Comparison of ENCODE assay signal across 15 cellular contexts in genomic region chr4:180422989-180423766, GRCh38.
DNase-seq lines count a peak whose midpoint lies in the region; ATAC-seq and TF ChIP-seq lines count a peak whose summit lies in the region.
"Had no signal": no experiment of that assay in that cellular context is flagged by ENCODE, and none has a peak within 500 bp of the region (broad histone marks: within the 10 kb centered on the region; RNA-seq: fewer than 3 reads in every experiment).

No MANE protein-coding gene starts in this region.

- no peaks in the 10 kb centered on the region for H3K79me2 ChIP-seq in SK-N-SH (ENCODE audit: insufficient read depth)
- no peaks in the 10 kb centered on the region for H3K79me2 ChIP-seq in Karpas-422 (ENCODE audit: low read length)

- no peaks in the 10 kb centered on the region for H3K36me3 ChIP-seq in SK-N-SH (replicated peaks in 1 of 2; ENCODE audit: control insufficient read depth in 1 of 2, insufficient read depth in 2 of 2, low read length in 1 of 2)
- no peaks in the 10 kb centered on the region for H3K36me3 ChIP-seq in Karpas-422 (ENCODE audit: insufficient read depth, low read length)

- WGBS in SK-N-SH (ENCODE audit: low lambda C conversion rate), result 2% methylated on average over 5 of the region's 5 CpGs

- H3K27ac ChIP-seq in SK-N-SH (ENCODE audit: low read depth in 2 of 2, low read length in 1 of 2), result no peak overlapping the region
- H3K27ac ChIP-seq in Karpas-422 (ENCODE audit: low read length), result no peak overlapping the region
- H3K27ac ChIP-seq: C4-2B, HL-60 had no signal

- ATAC-seq in SK-N-SH treated with all-trans-retinoic acid at 6 μM for 48 hours (no peak), HG02981 (IDR thresholded peaks at IDR 0.05; ENCODE audit: unreplicated experiment) (peak; percentile 50)
- ATAC-seq in stimulated activated naive CD8-positive, alpha-beta T cell treated with anti-CD3 and anti-CD28 coated beads, Interleukin-15, amount 100 ng/mL, for 72 hours, result no peak
- no peak for ATAC-seq in naive thymus-derived CD8-positive, alpha-beta T cell
- ATAC-seq: GM23338 had no signal

- H3K9me3 Mint-ChIP-seq in stimulated activated naive CD8-positive, alpha-beta T cell treated with anti-CD3 and anti-CD28 coated beads, Interleukin-15, amount 100 ng/mL, for 72 hours, result peaks cover 0 to 5% of the 10 kb centered on the region in 2 donors
- peaks cover 0 to 13% (median 0%) of the 10 kb centered on the region in 9 donors for H3K9me3 Mint-ChIP-seq in naive thymus-derived CD8-positive, alpha-beta T cell
- H3K9me3 Mint-ChIP-seq: GM23338 had no signal

- H3K36me3 Mint-ChIP-seq in naive thymus-derived CD8-positive, alpha-beta T cell, result no peaks in the 10 kb centered on the region
- H3K36me3 Mint-ChIP-seq: CD4-positive, alpha-beta memory T cell had no signal

- H3K4me1 Mint-ChIP-seq in stimulated activated naive CD8-positive, alpha-beta T cell treated with anti-CD3 and anti-CD28 coated beads, Interleukin-15, amount 100 ng/mL, for 72 hours, result no peaks in the 10 kb centered on the region
- H3K4me1 Mint-ChIP-seq in naive thymus-derived CD8-positive, alpha-beta T cell, result peaks cover 0 to 17% (median 0%) of the 10 kb centered on the region in 4 donors
- H3K4me1 Mint-ChIP-seq: CD4-positive, alpha-beta memory T cell; GM23338 had no signal

- POLR2A ChIA-PET in SK-N-SH (lab: Yijun Ruan, JAX), result no interaction called here
- POLR2A ChIA-PET in naive thymus-derived CD8-positive, alpha-beta T cell (lab: Charles Lee), result no interaction called here

- H3K9me2 ChIP-seq in SK-N-SH (no peaks in the 10 kb centered on the region), Karpas-422 (replicated peaks; ENCODE audit: insufficient read depth, low read length) (no peaks in the 10 kb centered on the region)

- H3K4me1 ChIP-seq in SK-N-SH (ENCODE audit: control insufficient read depth in 1 of 2, insufficient read depth in 2 of 2, low read depth in 1 of 2, low read length in 1 of 2), result no peaks in the 10 kb centered on the region
- H3K4me1 ChIP-seq in Karpas-422 (ENCODE audit: low read length), result no peaks in the 10 kb centered on the region

- no peak overlapping the region for H2AFZ ChIP-seq in SK-N-SH (ENCODE audit: low read depth)
- no peak overlapping the region for H2AFZ ChIP-seq in Karpas-422 (ENCODE audit: low read length)
- H2AFZ ChIP-seq: GM23338 had no signal

- no peak overlapping the region for H3K4me2 ChIP-seq in SK-N-SH
- no peak overlapping the region for H3K4me2 ChIP-seq in Karpas-422 (ENCODE audit: low read depth, low read length, poor library complexity, severe bottlenecking)
- H3K4me2 ChIP-seq: GM23338 had no signal

- H3K4me3 Mint-ChIP-seq in stimulated activated naive CD8-positive, alpha-beta T cell treated with anti-CD3 and anti-CD28 coated beads, Interleukin-15, amount 100 ng/mL, for 72 hours, result no peak overlapping the region
- no peak overlapping the region for H3K4me3 Mint-ChIP-seq in naive thymus-derived CD8-positive, alpha-beta T cell
- H3K4me3 Mint-ChIP-seq: CD4-positive, alpha-beta memory T cell; GM23338 had no signal

- H4K20me1 ChIP-seq in SK-N-SH (ENCODE audit: insufficient read depth) (no peaks in the 10 kb centered on the region), Karpas-422 (ENCODE audit: insufficient read depth, low read depth, low read length) (no peaks in the 10 kb centered on the region)

- H3K9me3 ChIP-seq in SK-N-SH (no peaks in the 10 kb centered on the region), Karpas-422 (ENCODE audit: low read length) (no peaks in the 10 kb centered on the region)

- no peak for DNase-seq in SK-N-SH
- DNase-seq in NCI-H82 treated with DMSO at 0.1 percent for 48 hours (lab: John Stamatoyannopoulos, UW; ENCODE audit: unreplicated experiment), result peak; percentile 45
- DNase-seq in Karpas-422, result no peak
- DNase-seq in stimulated activated naive CD8-positive, alpha-beta T cell treated with anti-CD3 and anti-CD28 coated beads, Interleukin-15, amount 100 ng/mL, for 72 hours, result no peak
- DNase-seq in naive thymus-derived CD8-positive, alpha-beta T cell, result no peak
- DNase-seq: 8988T; ACHN; CD4-positive, alpha-beta memory T cell; DND-41; H7 had no signal

- H3F3A ChIP-seq in SK-N-SH (replicated peaks; ENCODE audit: insufficient read depth), result no peaks in the 10 kb centered on the region

- no peak overlapping the region for H3K27ac Mint-ChIP-seq in stimulated activated naive CD8-positive, alpha-beta T cell treated with anti-CD3 and anti-CD28 coated beads, Interleukin-15, amount 100 ng/mL, for 72 hours
- H3K27ac Mint-ChIP-seq in naive thymus-derived CD8-positive, alpha-beta T cell, result no peak overlapping the region
- H3K27ac Mint-ChIP-seq: CD4-positive, alpha-beta memory T cell; GM23338 had no signal

- CTCF ChIA-PET in SK-N-SH (lab: Yijun Ruan, JAX), result interaction anchor here (1.1 kb wide), 1 partner anchor 16 kb away, joined by 3 read pairs; no protein-coding TSS in a partner anchor

- H3K27me3 ChIP-seq in SK-N-SH (ENCODE audit: insufficient read depth) (no peaks in the 10 kb centered on the region), Karpas-422 (ENCODE audit: low read length) (no peaks in the 10 kb centered on the region)

- no peak for TF ChIP-seq RAD21 in SK-N-SH (IDR thresholded peaks at IDR 0.05; ENCODE audit: low read length)

- H3K27me3 Mint-ChIP-seq in stimulated activated naive CD8-positive, alpha-beta T cell treated with anti-CD3 and anti-CD28 coated beads, Interleukin-15, amount 100 ng/mL, for 72 hours, result no peaks in the 10 kb centered on the region
- H3K27me3 Mint-ChIP-seq in naive thymus-derived CD8-positive, alpha-beta T cell, result no peaks in the 10 kb centered on the region
- H3K27me3 Mint-ChIP-seq: CD4-positive, alpha-beta memory T cell had no signal

- H3K9ac ChIP-seq in SK-N-SH (no peak overlapping the region), Karpas-422 (ENCODE audit: low read length) (no peak overlapping the region)

- H3K4me3 ChIP-seq in SK-N-SH (ENCODE audit: low read depth in 2 of 2, low read length in 1 of 2) (no peak overlapping the region), Karpas-422 (ENCODE audit: low read length) (no peak overlapping the region)
- H3K4me3 ChIP-seq: GM23338 had no signal

- no peak for TF ChIP-seq CTCF in SK-N-SH (IDR thresholded peaks at IDR 0.05)

- TF ChIP-seq EP300 in SK-N-SH (IDR thresholded peaks at IDR 0.05; ENCODE audit: borderline replicate concordance in 1 of 2, low read depth in 1 of 2, low read length in 1 of 2), result no peak

TF ChIP-seq in SK-N-SH treated with all-trans-retinoic acid at 6 μM for 48 hours, 23 proteins besides CTCF, POLR2A, EP300 and RAD21:
- TF ChIP-seq ISL1 (CRISPR knock-in tag; IDR thresholded peaks at IDR 0.05), result no peak
- no peak for TF ChIP-seq OSR1 (CRISPR knock-in tag; IDR thresholded peaks at IDR 0.05)
- TF ChIP-seq PPARA (CRISPR knock-in tag; IDR thresholded peaks at IDR 0.05; ENCODE audit: borderline replicate concordance), result no peak
- TF ChIP-seq, protein P1, sequence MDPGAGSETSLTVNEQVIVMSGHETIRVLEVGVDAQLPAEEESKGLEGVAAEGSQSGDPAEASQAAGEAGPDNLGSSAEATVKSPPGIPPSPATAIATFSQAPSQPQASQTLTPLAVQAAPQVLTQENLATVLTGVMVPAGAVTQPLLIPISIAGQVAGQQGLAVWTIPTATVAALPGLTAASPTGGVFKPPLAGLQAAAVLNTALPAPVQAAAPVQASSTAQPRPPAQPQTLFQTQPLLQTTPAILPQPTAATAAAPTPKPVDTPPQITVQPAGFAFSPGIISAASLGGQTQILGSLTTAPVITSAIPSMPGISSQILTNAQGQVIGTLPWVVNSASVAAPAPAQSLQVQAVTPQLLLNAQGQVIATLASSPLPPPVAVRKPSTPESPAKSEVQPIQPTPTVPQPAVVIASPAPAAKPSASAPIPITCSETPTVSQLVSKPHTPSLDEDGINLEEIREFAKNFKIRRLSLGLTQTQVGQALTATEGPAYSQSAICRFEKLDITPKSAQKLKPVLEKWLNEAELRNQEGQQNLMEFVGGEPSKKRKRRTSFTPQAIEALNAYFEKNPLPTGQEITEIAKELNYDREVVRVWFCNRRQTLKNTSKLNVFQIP (CRISPR knock-in tag; IDR thresholded peaks at IDR 0.05; ENCODE audit: borderline replicate concordance, low read depth), result no peak
- no peak for TF ChIP-seq GLIS3 (CRISPR knock-in tag; IDR thresholded peaks at IDR 0.05)
- peak; percentile 47 for TF ChIP-seq TCF4 (CRISPR knock-in tag; IDR thresholded peaks at IDR 0.05; ENCODE audit: borderline replicate concordance)
TF ChIP-seq in SK-N-SH treated with all-trans-retinoic acid at 6 μM for 48 hours: peak in this region for 1.

TF ChIP-seq in SK-N-SH, 30 proteins besides CTCF, POLR2A, EP300 and RAD21 (continues in another document):
- TF ChIP-seq YY1 (IDR thresholded peaks at IDR 0.05; ENCODE audit: low read depth) (no peak), FOSL2 (IDR thresholded peaks at IDR 0.05; ENCODE audit: borderline replicate concordance, low read depth) (no peak), ELF1 (IDR thresholded peaks at IDR 0.05) (no peak), POLR2AphosphoS5 (IDR thresholded peaks at IDR 0.05; ENCODE audit: low read depth, low read length) (no peak), TEAD4 (IDR thresholded peaks at IDR 0.05; ENCODE audit: borderline replicate concordance, insufficient read depth) (no peak), MAX (IDR thresholded peaks at IDR 0.05; ENCODE audit: low read depth) (no peak), JUND (IDR thresholded peaks at IDR 0.05) (no peak), RXRA (IDR thresholded peaks at IDR 0.05; ENCODE audit: borderline replicate concordance, low read depth) (no peak), FOXM1 (IDR thresholded peaks at IDR 0.05; ENCODE audit: low read depth) (no peak)
- TF ChIP-seq, protein P2, sequence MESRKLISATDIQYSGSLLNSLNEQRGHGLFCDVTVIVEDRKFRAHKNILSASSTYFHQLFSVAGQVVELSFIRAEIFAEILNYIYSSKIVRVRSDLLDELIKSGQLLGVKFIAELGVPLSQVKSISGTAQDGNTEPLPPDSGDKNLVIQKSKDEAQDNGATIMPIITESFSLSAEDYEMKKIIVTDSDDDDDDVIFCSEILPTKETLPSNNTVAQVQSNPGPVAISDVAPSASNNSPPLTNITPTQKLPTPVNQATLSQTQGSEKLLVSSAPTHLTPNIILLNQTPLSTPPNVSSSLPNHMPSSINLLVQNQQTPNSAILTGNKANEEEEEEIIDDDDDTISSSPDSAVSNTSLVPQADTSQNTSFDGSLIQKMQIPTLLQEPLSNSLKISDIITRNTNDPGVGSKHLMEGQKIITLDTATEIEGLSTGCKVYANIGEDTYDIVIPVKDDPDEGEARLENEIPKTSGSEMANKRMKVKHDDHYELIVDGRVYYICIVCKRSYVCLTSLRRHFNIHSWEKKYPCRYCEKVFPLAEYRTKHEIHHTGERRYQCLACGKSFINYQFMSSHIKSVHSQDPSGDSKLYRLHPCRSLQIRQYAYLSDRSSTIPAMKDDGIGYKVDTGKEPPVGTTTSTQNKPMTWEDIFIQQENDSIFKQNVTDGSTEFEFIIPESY (IDR thresholded peaks at IDR 0.05; ENCODE audit: borderline replicate concordance, low read depth), result no peak
